ENCODE assay signal across 11 cellular contexts in the genomic region with DNA sequence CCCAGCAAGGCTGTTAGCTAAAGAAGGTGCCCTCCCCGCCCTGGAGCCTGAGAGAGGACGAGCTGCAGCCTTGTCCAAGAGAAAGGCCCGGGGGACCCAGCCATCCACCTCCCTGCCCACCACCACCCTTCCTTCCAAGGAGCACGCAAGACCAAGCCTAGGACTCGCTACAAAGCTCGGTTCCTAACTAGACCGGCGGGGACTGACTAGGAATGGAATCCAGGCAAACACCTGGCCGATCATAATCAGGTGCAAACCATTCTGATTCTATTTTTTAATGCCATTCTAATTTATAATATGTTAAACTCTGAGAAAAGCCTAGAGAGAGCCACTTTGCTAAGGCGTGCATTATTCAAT. TPM values are rescaled to one million over a fixed set of nuclear protein-coding genes. Genes with fewer than 3 reads are reported as not detected.
DNase-seq lines count a peak whose midpoint lies in the region; ATAC-seq and TF ChIP-seq lines count a peak whose summit lies in the region.
"Had no signal": no experiment of that assay in that cellular context is flagged by ENCODE, and none has a peak within 500 bp of the region (broad histone marks: within the 10 kb centered on the region; RNA-seq: fewer than 3 reads in every experiment).

No MANE protein-coding gene starts in this region.

- no peak for ATAC-seq in GM18867 (IDR thresholded peaks at IDR 0.05; ENCODE audit: unreplicated experiment)
- no peak for ATAC-seq in HG02852 (IDR thresholded peaks at IDR 0.05; ENCODE audit: unreplicated experiment)

- H3K36me3 Mint-ChIP-seq in type B pancreatic cell, result no peaks in the 10 kb centered on the region
- H3K36me3 Mint-ChIP-seq: activated naive CD4-positive, alpha-beta T cell treated with anti-CD3 and anti-CD28 coated beads, Interleukin-2, amount 50 U/mL, for 24 hours had no signal

- POLR2A ChIA-PET in PC-9 (lab: Charles Lee; ENCODE audit: unreplicated experiment), result interaction anchor here (1.4 kb wide), 1 partner anchor 89 kb away, joined by 10 read pairs; no protein-coding TSS in a partner anchor

- H3K4me1 ChIP-seq in PC-9 (replicated peaks; ENCODE audit: insufficient read depth) (peaks cover 5% of the 10 kb centered on the region; the same call in 1 of the 2 replicates), esophagus muscularis mucosa (peaks cover 16 to 25% (median 24%) of the 10 kb centered on the region in 4 donors), mucosa of stomach (ENCODE audit: control insufficient read depth, insufficient read depth, low read length) (peaks cover 21% of the 10 kb centered on the region)

- 0 out of 2 replicates have a peak, but pooled peaks cover 1% of the 10 kb centered on the region for H3F3A ChIP-seq in PC-9 (ENCODE audit: insufficient read depth, low read depth)

- peak overlapping the region; percentile 88 for H3K4me3 Mint-ChIP-seq in type B pancreatic cell
- H3K4me3 Mint-ChIP-seq: activated naive CD4-positive, alpha-beta T cell treated with anti-CD3 and anti-CD28 coated beads, Interleukin-2, amount 50 U/mL, for 24 hours had no signal

- TF ChIP-seq POLR2A in esophagus muscularis mucosa (IDR thresholded peaks at IDR 0.05; ENCODE audit: low read depth), result no peak

- no peak for TF ChIP-seq EP300 in esophagus muscularis mucosa (IDR thresholded peaks at IDR 0.05)

- H3K27me3 ChIP-seq in PC-9 (ENCODE audit: insufficient read depth, low read depth) (no peaks in the 10 kb centered on the region), esophagus muscularis mucosa (peaks cover 0 to 4% (median 0%) of the 10 kb centered on the region in 4 donors), mucosa of stomach (ENCODE audit: control insufficient read depth, insufficient read depth, low read length) (peaks cover 33% of the 10 kb centered on the region)

- peaks cover 16% of the 10 kb centered on the region for H3K4me1 Mint-ChIP-seq in type B pancreatic cell (ENCODE audit: unreplicated experiment)

- H3K4me2 ChIP-seq in PC-9, result peak overlapping the region; percentile 87

- no peaks in the 10 kb centered on the region for H3K9me2 ChIP-seq in PC-9 (ENCODE audit: insufficient read depth)

- H4K20me1 ChIP-seq in PC-9 (ENCODE audit: insufficient read depth), result no peaks in the 10 kb centered on the region

- DNase-seq in PC-9, result no peak
- no peak for DNase-seq in esophagus muscularis mucosa (ENCODE audit: extremely low spot score)
- no peak for DNase-seq in type B pancreatic cell (ENCODE audit: extremely low spot score, unreplicated experiment)
- no peak for DNase-seq in H4 (ENCODE audit: low spot score)
- no peak for DNase-seq in central memory CD4-positive, alpha-beta T cell
- DNase-seq: NCI-H526 treated with DMSO at 0.1 percent for 48 hours had no signal

- no peaks in the 10 kb centered on the region for H3K79me2 ChIP-seq in PC-9 (ENCODE audit: low read depth)

- peaks cover 38% of the 10 kb centered on the region for H3K27me3 Mint-ChIP-seq in type B pancreatic cell

- CTCF ChIA-PET in PC-9 (lab: Charles Lee), result interaction anchor here (1.0 kb wide), 1 partner anchor 16 kb away, joined by 4 read pairs; no protein-coding TSS in a partner anchor

- H3K36me3 ChIP-seq in PC-9 (ENCODE audit: low read depth), result no peaks in the 10 kb centered on the region
- H3K36me3 ChIP-seq in esophagus muscularis mucosa, result no peaks in the 10 kb centered on the region
- no peaks in the 10 kb centered on the region for H3K36me3 ChIP-seq in mucosa of stomach (ENCODE audit: control insufficient read depth, insufficient read depth, low read length)

- BruUV-seq in PC-9 (replicated peaks; lab: Mats Ljungman, UMichigan), result TSS peak; percentile 84

- peak overlapping the region; percentile 81 for H2AFZ ChIP-seq in PC-9

- peak overlapping the region; percentile 94 for H3K27ac Mint-ChIP-seq in type B pancreatic cell
- H3K27ac Mint-ChIP-seq: activated naive CD4-positive, alpha-beta T cell treated with anti-CD3 and anti-CD28 coated beads, Interleukin-2, amount 50 U/mL, for 24 hours had no signal

- H3K4me3 ChIP-seq in PC-9, result peak overlapping the region; percentile 56
- peak overlapping the region; percentile 52 to 72 (median 56) for H3K4me3 ChIP-seq in esophagus muscularis mucosa
- peak overlapping the region; percentile 46 for H3K4me3 ChIP-seq in mucosa of stomach (ENCODE audit: low read length)

- TF ChIP-seq CTCF in PC-9 (conservative IDR thresholded peaks at IDR 0.05) (no peak), esophagus muscularis mucosa (IDR thresholded peaks at IDR 0.05) (no peak), type B pancreatic cell (conservative IDR thresholded peaks at IDR 0.05) (no peak)

- H3K9me3 Mint-ChIP-seq in type B pancreatic cell, result no peaks in the 10 kb centered on the region
- H3K9me3 Mint-ChIP-seq: activated naive CD4-positive, alpha-beta T cell treated with anti-CD3 and anti-CD28 coated beads, Interleukin-2, amount 50 U/mL, for 24 hours had no signal

- H3K9me3 ChIP-seq in PC-9 (ENCODE audit: insufficient read depth, low read depth) (no peaks in the 10 kb centered on the region), esophagus muscularis mucosa (no peaks in the 10 kb centered on the region), mucosa of stomach (ENCODE audit: control insufficient read depth, low read length) (no peaks in the 10 kb centered on the region)

- H3K27ac ChIP-seq in PC-9, result no peak overlapping the region
- H3K27ac ChIP-seq in esophagus muscularis mucosa (replicated peaks in 1 of 4), result peak overlapping the region; percentile 81 to 95 (median 86)
- H3K27ac ChIP-seq: VCaP had no signal

- 20% methylated on average over 10 of the region's 10 CpGs for WGBS in esophagus muscularis mucosa

- peak overlapping the region; percentile 61 for H3K9ac ChIP-seq in mucosa of stomach (ENCODE audit: low read length)

- intact Hi-C loops in PC-9 (cut with micrococcal nuclease; ENCODE audit: unreplicated experiment) (loop anchor here (1.0 to 2.0 kb wide), 3 partner anchors 20 to 89 kb away; a partner anchor contains a TSS), esophagus muscularis mucosa (cut with DNase I) (no loop called here)

RNA-seq across cellular contexts. Expression of a gene that starts 19.7 kb away (rescaled TPM):
- total RNA-seq in PC-9 (2021), result 42.2 and 47.9 TPM in 2 replicates
- total RNA-seq in esophagus muscularis mucosa, result 1,000 to 10,000 TPM in 2 of 4 donors, 100 to 1,000 TPM in 2; 599 to 1,574 (median 1,002) TPM
- 56.5 and 83.8 TPM in 2 replicates for total RNA-seq in type B pancreatic cell (ENCODE audit: low replicate concordance)
- total RNA-seq in H4 (2014; rRNA removed; shearing (Covaris generic)), result 126 TPM in 2 replicates

RNA-seq across cellular contexts. Expression of a gene that starts 34.2 kb away (rescaled TPM):
- not detected in 2 replicates for total RNA-seq in PC-9 (2021)
- total RNA-seq in esophagus muscularis mucosa, result not detected
- total RNA-seq in type B pancreatic cell (ENCODE audit: low replicate concordance), result not detected in 2 replicates
- total RNA-seq in H4 (2014; rRNA removed; shearing (Covaris generic)), result not detected in 2 replicates
